1 cellular context compared by ENCODE assay signal in the genomic region with DNA sequence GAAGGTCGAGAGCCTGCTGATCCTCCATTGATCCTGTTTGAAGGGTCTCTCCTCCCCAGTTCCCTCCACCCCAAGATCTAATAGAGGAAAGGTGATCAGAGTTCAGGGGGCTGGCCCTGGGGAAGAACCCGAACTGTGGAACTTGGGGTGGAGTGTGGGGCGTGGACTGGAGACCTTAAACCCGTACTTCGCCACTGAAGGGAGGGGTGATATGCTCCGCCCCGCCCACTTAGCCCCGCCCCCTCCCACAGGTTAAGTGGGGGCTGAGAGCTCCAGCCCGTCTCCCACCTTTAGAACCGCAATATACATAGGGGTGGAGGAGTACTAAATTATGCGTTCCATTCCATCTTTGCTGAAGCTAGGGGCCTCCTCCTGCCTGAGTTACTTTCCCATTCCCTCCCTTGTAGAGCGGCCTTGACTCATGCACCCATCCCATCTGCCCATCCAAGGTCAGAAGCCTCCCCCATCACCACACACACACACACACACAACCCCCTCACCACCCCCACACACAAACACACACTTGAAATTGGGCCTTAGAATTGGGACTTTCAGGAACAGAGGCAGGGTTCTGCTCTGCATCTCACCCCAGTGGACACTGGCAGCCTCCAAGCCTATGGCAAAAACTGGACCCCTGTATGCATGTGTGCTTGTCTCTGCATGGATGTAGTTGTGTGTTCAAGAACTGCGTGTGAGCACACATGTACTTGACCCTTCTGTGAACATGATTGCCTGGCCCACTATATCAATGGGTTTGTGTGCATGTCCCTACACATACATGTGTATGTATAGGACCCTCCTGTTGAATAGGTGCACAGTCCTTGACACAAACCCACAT.
TF ChIP-seq lines count a peak whose summit lies in the region.

No MANE protein-coding gene starts in this region.

TF ChIP-seq in HepG2, 621 proteins besides CTCF, POLR2A, EP300 and RAD21 (continued from another document and continues in another):
- TF ChIP-seq, protein P1, sequence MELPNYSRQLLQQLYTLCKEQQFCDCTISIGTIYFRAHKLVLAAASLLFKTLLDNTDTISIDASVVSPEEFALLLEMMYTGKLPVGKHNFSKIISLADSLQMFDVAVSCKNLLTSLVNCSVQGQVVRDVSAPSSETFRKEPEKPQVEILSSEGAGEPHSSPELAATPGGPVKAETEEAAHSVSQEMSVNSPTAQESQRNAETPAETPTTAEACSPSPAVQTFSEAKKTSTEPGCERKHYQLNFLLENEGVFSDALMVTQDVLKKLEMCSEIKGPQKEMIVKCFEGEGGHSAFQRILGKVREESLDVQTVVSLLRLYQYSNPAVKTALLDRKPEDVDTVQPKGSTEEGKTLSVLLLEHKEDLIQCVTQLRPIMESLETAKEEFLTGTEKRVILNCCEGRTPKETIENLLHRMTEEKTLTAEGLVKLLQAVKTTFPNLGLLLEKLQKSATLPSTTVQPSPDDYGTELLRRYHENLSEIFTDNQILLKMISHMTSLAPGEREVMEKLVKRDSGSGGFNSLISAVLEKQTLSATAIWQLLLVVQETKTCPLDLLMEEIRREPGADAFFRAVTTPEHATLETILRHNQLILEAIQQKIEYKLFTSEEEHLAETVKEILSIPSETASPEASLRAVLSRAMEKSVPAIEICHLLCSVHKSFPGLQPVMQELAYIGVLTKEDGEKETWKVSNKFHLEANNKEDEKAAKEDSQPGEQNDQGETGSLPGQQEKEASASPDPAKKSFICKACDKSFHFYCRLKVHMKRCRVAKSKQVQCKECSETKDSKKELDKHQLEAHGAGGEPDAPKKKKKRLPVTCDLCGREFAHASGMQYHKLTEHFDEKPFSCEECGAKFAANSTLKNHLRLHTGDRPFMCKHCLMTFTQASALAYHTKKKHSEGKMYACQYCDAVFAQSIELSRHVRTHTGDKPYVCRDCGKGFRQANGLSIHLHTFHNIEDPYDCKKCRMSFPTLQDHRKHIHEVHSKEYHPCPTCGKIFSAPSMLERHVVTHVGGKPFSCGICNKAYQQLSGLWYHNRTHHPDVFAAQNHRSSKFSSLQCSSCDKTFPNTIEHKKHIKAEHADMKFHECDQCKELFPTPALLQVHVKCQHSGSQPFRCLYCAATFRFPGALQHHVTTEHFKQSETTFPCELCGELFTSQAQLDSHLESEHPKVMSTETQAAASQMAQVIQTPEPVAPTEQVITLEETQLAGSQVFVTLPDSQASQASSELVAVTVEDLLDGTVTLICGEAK (IDR thresholded peaks at IDR 0.05) = no peak
- TF ChIP-seq, protein P1 (CRISPR knock-in tag; IDR thresholded peaks at IDR 0.05) = no peak
- TF ChIP-seq CEBPB (IDR thresholded peaks at IDR 0.05; ENCODE audit: borderline replicate concordance, low read depth, low read length) (no peak), ZNF547 (CRISPR knock-in tag; IDR thresholded peaks at IDR 0.05) (no peak), RXRA (CRISPR knock-in tag; IDR thresholded peaks at IDR 0.05) (no peak; the same call in 1 of the 2 replicates), ZNF337 (CRISPR knock-in tag; IDR thresholded peaks at IDR 0.05; ENCODE audit: borderline replicate concordance, low read depth) (no peak), ARNT (IDR thresholded peaks at IDR 0.05) (no peak), ZKSCAN8 (CRISPR knock-in tag; IDR thresholded peaks at IDR 0.05; ENCODE audit: borderline replicate concordance) (no peak), GABPB1 (CRISPR knock-in tag; IDR thresholded peaks at IDR 0.05) (no peak)
- TF ChIP-seq, protein P2, sequence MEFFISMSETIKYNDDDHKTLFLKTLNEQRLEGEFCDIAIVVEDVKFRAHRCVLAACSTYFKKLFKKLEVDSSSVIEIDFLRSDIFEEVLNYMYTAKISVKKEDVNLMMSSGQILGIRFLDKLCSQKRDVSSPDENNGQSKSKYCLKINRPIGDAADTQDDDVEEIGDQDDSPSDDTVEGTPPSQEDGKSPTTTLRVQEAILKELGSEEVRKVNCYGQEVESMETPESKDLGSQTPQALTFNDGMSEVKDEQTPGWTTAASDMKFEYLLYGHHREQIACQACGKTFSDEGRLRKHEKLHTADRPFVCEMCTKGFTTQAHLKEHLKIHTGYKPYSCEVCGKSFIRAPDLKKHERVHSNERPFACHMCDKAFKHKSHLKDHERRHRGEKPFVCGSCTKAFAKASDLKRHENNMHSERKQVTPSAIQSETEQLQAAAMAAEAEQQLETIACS (CRISPR knock-in tag; IDR thresholded peaks at IDR 0.05) = no peak
- TF ChIP-seq, protein P3, sequence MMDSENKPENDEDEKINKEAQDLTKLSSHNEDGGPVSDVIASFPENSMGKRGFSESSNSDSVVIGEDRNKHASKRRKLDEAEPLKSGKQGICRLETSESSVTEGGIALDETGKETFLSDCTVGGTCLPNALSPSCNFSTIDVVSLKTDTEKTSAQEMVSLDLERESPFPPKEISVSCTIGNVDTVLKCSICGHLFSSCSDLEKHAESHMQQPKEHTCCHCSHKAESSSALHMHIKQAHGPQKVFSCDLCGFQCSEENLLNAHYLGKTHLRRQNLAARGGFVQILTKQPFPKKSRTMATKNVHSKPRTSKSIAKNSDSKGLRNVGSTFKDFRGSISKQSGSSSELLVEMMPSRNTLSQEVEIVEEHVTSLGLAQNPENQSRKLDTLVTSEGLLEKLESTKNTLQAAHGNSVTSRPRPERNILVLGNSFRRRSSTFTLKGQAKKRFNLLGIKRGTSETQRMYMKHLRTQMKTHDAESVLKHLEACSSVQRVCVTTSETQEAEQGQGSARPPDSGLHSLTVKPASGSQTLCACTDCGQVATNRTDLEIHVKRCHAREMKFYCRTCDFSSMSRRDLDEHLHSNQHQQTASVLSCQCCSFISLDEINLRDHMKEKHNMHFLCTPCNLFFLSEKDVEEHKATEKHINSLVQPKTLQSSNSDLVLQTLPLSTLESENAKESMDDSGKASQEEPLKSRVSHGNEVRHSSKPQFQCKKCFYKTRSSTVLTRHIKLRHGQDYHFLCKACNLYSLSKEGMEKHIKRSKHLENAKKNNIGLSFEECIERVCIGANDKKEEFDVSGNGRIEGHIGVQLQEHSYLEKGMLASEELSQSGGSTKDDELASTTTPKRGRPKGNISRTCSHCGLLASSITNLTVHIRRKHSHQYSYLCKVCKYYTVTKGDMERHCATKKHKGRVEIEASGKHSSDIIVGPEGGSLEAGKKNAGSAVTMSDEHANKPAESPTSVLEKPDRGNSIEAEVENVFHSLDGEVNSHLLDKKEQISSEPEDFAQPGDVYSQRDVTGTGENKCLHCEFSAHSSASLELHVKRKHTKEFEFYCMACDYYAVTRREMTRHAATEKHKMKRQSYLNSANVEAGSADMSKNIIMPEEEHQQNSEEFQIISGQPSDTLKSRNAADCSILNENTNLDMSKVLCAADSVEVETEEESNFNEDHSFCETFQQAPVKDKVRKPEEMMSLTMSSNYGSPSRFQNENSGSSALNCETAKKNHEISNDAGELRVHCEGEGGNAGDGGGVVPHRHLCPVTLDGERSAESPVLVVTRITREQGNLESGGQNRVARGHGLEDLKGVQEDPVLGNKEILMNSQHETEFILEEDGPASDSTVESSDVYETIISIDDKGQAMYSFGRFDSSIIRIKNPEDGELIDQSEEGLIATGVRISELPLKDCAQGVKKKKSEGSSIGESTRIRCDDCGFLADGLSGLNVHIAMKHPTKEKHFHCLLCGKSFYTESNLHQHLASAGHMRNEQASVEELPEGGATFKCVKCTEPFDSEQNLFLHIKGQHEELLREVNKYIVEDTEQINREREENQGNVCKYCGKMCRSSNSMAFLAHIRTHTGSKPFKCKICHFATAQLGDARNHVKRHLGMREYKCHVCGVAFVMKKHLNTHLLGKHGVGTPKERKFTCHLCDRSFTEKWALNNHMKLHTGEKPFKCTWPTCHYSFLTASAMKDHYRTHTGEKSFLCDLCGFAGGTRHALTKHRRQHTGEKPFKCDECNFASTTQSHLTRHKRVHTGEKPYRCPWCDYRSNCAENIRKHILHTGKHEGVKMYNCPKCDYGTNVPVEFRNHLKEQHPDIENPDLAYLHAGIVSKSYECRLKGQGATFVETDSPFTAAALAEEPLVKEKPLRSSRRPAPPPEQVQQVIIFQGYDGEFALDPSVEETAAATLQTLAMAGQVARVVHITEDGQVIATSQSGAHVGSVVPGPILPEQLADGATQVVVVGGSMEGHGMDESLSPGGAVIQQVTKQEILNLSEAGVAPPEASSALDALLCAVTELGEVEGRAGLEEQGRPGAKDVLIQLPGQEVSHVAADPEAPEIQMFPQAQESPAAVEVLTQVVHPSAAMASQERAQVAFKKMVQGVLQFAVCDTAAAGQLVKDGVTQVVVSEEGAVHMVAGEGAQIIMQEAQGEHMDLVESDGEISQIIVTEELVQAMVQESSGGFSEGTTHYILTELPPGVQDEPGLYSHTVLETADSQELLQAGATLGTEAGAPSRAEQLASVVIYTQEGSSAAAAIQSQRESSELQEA (CRISPR knock-in tag; IDR thresholded peaks at IDR 0.05; ENCODE audit: not compliant biosample characterization) = no peak
- TF ChIP-seq, protein P4, sequence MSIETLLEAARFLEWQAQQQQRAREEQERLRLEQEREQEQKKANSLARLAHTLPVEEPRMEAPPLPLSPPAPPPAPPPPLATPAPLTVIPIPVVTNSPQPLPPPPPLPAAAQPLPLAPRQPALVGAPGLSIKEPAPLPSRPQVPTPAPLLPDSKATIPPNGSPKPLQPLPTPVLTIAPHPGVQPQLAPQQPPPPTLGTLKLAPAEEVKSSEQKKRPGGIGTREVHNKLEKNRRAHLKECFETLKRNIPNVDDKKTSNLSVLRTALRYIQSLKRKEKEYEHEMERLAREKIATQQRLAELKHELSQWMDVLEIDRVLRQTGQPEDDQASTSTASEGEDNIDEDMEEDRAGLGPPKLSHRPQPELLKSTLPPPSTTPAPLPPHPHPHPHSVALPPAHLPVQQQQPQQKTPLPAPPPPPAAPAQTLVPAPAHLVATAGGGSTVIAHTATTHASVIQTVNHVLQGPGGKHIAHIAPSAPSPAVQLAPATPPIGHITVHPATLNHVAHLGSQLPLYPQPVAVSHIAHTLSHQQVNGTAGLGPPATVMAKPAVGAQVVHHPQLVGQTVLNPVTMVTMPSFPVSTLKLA (IDR thresholded peaks at IDR 0.05) = no peak
- TF ChIP-seq, protein P5, sequence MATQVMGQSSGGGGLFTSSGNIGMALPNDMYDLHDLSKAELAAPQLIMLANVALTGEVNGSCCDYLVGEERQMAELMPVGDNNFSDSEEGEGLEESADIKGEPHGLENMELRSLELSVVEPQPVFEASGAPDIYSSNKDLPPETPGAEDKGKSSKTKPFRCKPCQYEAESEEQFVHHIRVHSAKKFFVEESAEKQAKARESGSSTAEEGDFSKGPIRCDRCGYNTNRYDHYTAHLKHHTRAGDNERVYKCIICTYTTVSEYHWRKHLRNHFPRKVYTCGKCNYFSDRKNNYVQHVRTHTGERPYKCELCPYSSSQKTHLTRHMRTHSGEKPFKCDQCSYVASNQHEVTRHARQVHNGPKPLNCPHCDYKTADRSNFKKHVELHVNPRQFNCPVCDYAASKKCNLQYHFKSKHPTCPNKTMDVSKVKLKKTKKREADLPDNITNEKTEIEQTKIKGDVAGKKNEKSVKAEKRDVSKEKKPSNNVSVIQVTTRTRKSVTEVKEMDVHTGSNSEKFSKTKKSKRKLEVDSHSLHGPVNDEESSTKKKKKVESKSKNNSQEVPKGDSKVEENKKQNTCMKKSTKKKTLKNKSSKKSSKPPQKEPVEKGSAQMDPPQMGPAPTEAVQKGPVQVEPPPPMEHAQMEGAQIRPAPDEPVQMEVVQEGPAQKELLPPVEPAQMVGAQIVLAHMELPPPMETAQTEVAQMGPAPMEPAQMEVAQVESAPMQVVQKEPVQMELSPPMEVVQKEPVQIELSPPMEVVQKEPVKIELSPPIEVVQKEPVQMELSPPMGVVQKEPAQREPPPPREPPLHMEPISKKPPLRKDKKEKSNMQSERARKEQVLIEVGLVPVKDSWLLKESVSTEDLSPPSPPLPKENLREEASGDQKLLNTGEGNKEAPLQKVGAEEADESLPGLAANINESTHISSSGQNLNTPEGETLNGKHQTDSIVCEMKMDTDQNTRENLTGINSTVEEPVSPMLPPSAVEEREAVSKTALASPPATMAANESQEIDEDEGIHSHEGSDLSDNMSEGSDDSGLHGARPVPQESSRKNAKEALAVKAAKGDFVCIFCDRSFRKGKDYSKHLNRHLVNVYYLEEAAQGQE (IDR thresholded peaks at IDR 0.05; ENCODE audit: borderline replicate concordance in 1 of 2, low read depth in 1 of 2, low read length in 2 of 2) = no peak
- TF ChIP-seq, protein P6, sequence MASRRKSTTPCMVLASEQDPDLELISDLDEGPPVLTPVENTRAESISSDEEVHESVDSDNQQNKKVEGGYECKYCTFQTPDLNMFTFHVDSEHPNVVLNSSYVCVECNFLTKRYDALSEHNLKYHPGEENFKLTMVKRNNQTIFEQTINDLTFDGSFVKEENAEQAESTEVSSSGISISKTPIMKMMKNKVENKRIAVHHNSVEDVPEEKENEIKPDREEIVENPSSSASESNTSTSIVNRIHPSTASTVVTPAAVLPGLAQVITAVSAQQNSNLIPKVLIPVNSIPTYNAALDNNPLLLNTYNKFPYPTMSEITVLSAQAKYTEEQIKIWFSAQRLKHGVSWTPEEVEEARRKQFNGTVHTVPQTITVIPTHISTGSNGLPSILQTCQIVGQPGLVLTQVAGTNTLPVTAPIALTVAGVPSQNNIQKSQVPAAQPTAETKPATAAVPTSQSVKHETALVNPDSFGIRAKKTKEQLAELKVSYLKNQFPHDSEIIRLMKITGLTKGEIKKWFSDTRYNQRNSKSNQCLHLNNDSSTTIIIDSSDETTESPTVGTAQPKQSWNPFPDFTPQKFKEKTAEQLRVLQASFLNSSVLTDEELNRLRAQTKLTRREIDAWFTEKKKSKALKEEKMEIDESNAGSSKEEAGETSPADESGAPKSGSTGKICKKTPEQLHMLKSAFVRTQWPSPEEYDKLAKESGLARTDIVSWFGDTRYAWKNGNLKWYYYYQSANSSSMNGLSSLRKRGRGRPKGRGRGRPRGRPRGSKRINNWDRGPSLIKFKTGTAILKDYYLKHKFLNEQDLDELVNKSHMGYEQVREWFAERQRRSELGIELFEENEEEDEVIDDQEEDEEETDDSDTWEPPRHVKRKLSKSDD (CRISPR knock-in tag; IDR thresholded peaks at IDR 0.05; ENCODE audit: low read depth) = no peak; the same call in 1 of the 2 replicates
- TF ChIP-seq, protein P7, sequence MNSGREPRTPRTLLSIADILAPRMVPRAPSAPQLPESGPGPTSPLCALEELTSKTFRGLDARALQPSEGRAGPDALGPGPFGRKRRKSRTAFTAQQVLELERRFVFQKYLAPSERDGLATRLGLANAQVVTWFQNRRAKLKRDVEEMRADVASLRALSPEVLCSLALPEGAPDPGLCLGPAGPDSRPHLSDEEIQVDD (CRISPR knock-in tag; IDR thresholded peaks at IDR 0.05; ENCODE audit: borderline replicate concordance) = no peak
